18 cellular contexts compared by ENCODE assay signal in the genomic region with DNA sequence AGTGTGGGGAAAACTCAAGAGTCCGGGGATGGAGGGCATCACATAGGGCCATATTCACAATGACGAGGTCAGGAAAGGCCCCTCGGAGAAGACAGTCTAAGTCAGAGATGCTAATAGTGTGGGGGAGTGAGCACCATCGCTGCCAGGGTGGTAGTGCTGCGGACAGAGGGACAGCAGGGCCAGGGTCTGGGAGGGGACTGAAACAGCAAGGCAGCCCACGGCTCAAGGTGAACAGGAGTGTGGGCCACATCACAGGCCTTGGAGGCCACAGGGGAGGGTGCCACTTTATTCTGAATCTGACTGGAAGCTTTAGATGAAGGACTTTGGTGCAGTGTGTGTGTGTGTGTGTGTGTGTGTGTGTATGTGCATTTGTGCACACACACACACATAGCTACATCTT.
"Had no signal": no experiment of that assay in that cellular context is flagged by ENCODE, and none has a peak within 500 bp of the region (broad histone marks: within the 10 kb centered on the region; RNA-seq: fewer than 3 reads in every experiment).

No MANE protein-coding gene starts in this region.

- ATAC-seq: esophagus mucosa, gastrocnemius medialis, left colon, mucosa of descending colon, natural killer cell, psoas muscle had no signal

- H3K36me3 ChIP-seq: gastrocnemius medialis, sigmoid colon had no signal

- H3K4me1 ChIP-seq: gastrocnemius medialis, parathyroid adenoma, psoas muscle, sigmoid colon had no signal

- FAIRE-seq: keratinocyte had no signal

- H3K9ac ChIP-seq: parathyroid adenoma had no signal

- H3K27ac ChIP-seq: dorsolateral prefrontal cortex, gastrocnemius medialis, parathyroid adenoma, psoas muscle, sigmoid colon had no signal

- H3K9me3 ChIP-seq: gastrocnemius medialis, mucosa of descending colon, psoas muscle, sigmoid colon had no signal

- DNase-seq: central memory CD4-positive, alpha-beta T cell; cortex of kidney; effector CD8-positive, alpha-beta T cell; gastrocnemius medialis; left colon; natural killer cell; psoas muscle; retina; sigmoid colon; stimulated activated CD4-positive, alpha-beta T cell treated with anti-CD3 and anti-CD28 coated beads, Interleukin-12 subunit alpha, Interleukin-12 subunit beta, amount 100 ng/mL, for 4 hours; stimulated activated naive CD4-positive, alpha-beta T cell treated with Interleukin-2 at 50 U/mL for 16 hours; trophoblast cell had no signal

- H3K4me3 ChIP-seq: dorsolateral prefrontal cortex, gastrocnemius medialis, mucosa of descending colon, psoas muscle, sigmoid colon, skin epidermis had no signal
